ENCODE assay signal across 9 cellular contexts in the genomic region with DNA sequence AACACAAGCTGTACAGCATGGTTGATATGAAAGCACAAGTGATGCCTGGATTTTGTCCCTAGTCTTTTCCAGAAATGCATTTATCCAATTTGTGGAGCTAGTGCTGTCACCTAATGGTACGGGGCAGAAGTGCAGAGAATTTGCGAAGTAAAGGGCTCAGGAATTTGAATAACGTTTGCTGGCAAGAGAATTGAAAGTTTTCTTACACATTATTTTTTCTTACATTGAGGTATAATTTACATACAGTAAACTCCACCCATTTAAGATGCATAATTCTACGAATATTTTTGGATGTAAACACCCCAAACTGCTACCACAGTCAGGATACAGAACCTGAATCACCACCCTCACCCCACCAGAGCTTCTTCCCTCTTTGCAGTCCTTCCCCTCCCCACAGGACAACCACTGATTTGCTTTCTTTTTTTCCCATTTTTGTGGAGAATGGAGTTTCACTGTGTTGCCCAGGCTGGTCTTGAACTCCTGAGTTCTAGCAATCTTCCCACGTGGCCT. TPM values are rescaled to one million over a fixed set of nuclear protein-coding genes. Genes with fewer than 3 reads are reported as not detected.
DNase-seq lines count a peak whose midpoint lies in the region; ATAC-seq and TF ChIP-seq lines count a peak whose summit lies in the region.
"Had no signal": no experiment of that assay in that cellular context is flagged by ENCODE, and none has a peak within 500 bp of the region (broad histone marks: within the 10 kb centered on the region; RNA-seq: fewer than 3 reads in every experiment).

No MANE protein-coding gene starts in this region.

- peaks cover 22% of the 10 kb centered on the region for H3K27me3 Mint-ChIP-seq in activated CD4-positive, alpha-beta T cell treated with anti-CD3 and anti-CD28 coated beads, Interleukin-2, amount 10 ng/mL, durations not matched to agents 24 days and 14 days

- no peak overlapping the region for H3K27ac ChIP-seq in parathyroid adenoma
- H3K27ac ChIP-seq: epithelial cell of prostate had no signal

- no peak overlapping the region for H2AFZ ChIP-seq in parathyroid adenoma

- TF ChIP-seq CTCF in fibroblast of pulmonary artery (IDR thresholded peaks at IDR 0.05; ENCODE audit: low read length, missing control alignments) (peak; percentile 92), parathyroid adenoma (IDR thresholded peaks at IDR 0.05) (peak; percentile 68)

- H3K79me2 ChIP-seq in parathyroid adenoma: no peaks in the 10 kb centered on the region

- H3K27ac Mint-ChIP-seq in activated CD4-positive, alpha-beta T cell treated with anti-CD3 and anti-CD28 coated beads, Interleukin-2, amount 10 ng/mL, durations not matched to agents 24 days and 14 days: no peak overlapping the region

- no peak overlapping the region for H3K9ac ChIP-seq in parathyroid adenoma

- no peak overlapping the region for H3K4me3 ChIP-seq in fibroblast of pulmonary artery (replicated peaks; ENCODE audit: low read depth, low read length)
- no peak overlapping the region for H3K4me3 ChIP-seq in parathyroid adenoma (ENCODE audit: low read depth, low read length)

- ATAC-seq in SK-N-SH treated with all-trans-retinoic acid at 6 μM for 48 hours: peak; percentile 90
- ATAC-seq in GM19324 (IDR thresholded peaks at IDR 0.05; ENCODE audit: low FRiP score, unreplicated experiment): no peak
- no peak for ATAC-seq in GM18870 (IDR thresholded peaks at IDR 0.05; ENCODE audit: unreplicated experiment)

- H3K36me3 Mint-ChIP-seq in activated CD4-positive, alpha-beta T cell treated with anti-CD3 and anti-CD28 coated beads, Interleukin-2, amount 10 ng/mL, durations not matched to agents 24 days and 14 days (ENCODE audit: low read depth): no peaks in the 10 kb centered on the region

- no peak for TF ChIP-seq EP300 in Ishikawa (IDR thresholded peaks at IDR 0.05; ENCODE audit: borderline replicate concordance)

- TF ChIP-seq RAD21 in Ishikawa (IDR thresholded peaks at IDR 0.05; ENCODE audit: low read depth): peak; percentile 94

- H3K27me3 ChIP-seq in parathyroid adenoma (ENCODE audit: control insufficient read depth, insufficient read depth, low read length): no peaks in the 10 kb centered on the region

- H3K4me2 ChIP-seq in parathyroid adenoma (ENCODE audit: low read length): no peak overlapping the region

- peaks cover 7% of the 10 kb centered on the region for H3K4me1 Mint-ChIP-seq in activated CD4-positive, alpha-beta T cell treated with anti-CD3 and anti-CD28 coated beads, Interleukin-2, amount 10 ng/mL, durations not matched to agents 24 days and 14 days

- no peaks in the 10 kb centered on the region for H3K36me3 ChIP-seq in parathyroid adenoma (ENCODE audit: control insufficient read depth, insufficient read depth, low read length)

- intact Hi-C loops in activated CD4-positive, alpha-beta T cell treated with anti-CD3 and anti-CD28 coated beads, Interleukin-2, amount 10 ng/mL, durations not matched to agents 24 days and 14 days (cut with micrococcal nuclease): loop anchor here (5.0 kb wide), 1 partner anchor 67 kb away; the partner anchor contains the start of gene CLEC4E

- no peaks in the 10 kb centered on the region for H3K9me3 Mint-ChIP-seq in activated CD4-positive, alpha-beta T cell treated with anti-CD3 and anti-CD28 coated beads, Interleukin-2, amount 10 ng/mL, durations not matched to agents 24 days and 14 days

- DNase-seq in activated CD4-positive, alpha-beta T cell treated with anti-CD3 and anti-CD28 coated beads, Interleukin-2, amount 10 ng/mL, durations not matched to agents 24 days and 14 days: peak; percentile 62
- DNase-seq in activated CD4-positive, alpha-beta T cell treated with anti-CD3 and anti-CD28 coated beads, Interleukin-2, amount 50 U/mL, for 1 hour: no peak
- peak; percentile 74 for DNase-seq in fibroblast of pulmonary artery (ENCODE audit: low read depth)

- no peaks in the 10 kb centered on the region for H3K4me1 ChIP-seq in parathyroid adenoma

- H3K9me3 ChIP-seq in parathyroid adenoma (ENCODE audit: control insufficient read depth, low read length): no peaks in the 10 kb centered on the region

- peak overlapping the region; percentile 53 for H3K4me3 Mint-ChIP-seq in activated CD4-positive, alpha-beta T cell treated with anti-CD3 and anti-CD28 coated beads, Interleukin-2, amount 10 ng/mL, durations not matched to agents 24 days and 14 days

TF ChIP-seq in Ishikawa, 13 proteins besides CTCF, POLR2A, EP300 and RAD21:
- TF ChIP-seq TAF1 (IDR thresholded peaks at IDR 0.05; ENCODE audit: low read depth): no peak
- TF ChIP-seq TEAD4 (IDR thresholded peaks at IDR 0.05): peak; percentile 32; the same call in 1 of the 2 replicates

TF ChIP-seq in SK-N-SH treated with all-trans-retinoic acid at 6 μM for 48 hours, 23 proteins besides CTCF, POLR2A, EP300 and RAD21:
- TF ChIP-seq, protein P1, sequence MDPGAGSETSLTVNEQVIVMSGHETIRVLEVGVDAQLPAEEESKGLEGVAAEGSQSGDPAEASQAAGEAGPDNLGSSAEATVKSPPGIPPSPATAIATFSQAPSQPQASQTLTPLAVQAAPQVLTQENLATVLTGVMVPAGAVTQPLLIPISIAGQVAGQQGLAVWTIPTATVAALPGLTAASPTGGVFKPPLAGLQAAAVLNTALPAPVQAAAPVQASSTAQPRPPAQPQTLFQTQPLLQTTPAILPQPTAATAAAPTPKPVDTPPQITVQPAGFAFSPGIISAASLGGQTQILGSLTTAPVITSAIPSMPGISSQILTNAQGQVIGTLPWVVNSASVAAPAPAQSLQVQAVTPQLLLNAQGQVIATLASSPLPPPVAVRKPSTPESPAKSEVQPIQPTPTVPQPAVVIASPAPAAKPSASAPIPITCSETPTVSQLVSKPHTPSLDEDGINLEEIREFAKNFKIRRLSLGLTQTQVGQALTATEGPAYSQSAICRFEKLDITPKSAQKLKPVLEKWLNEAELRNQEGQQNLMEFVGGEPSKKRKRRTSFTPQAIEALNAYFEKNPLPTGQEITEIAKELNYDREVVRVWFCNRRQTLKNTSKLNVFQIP (CRISPR knock-in tag; IDR thresholded peaks at IDR 0.05; ENCODE audit: borderline replicate concordance, low read depth): no peak
- TF ChIP-seq OSR1 (CRISPR knock-in tag; IDR thresholded peaks at IDR 0.05): no peak
- TF ChIP-seq, protein P2, sequence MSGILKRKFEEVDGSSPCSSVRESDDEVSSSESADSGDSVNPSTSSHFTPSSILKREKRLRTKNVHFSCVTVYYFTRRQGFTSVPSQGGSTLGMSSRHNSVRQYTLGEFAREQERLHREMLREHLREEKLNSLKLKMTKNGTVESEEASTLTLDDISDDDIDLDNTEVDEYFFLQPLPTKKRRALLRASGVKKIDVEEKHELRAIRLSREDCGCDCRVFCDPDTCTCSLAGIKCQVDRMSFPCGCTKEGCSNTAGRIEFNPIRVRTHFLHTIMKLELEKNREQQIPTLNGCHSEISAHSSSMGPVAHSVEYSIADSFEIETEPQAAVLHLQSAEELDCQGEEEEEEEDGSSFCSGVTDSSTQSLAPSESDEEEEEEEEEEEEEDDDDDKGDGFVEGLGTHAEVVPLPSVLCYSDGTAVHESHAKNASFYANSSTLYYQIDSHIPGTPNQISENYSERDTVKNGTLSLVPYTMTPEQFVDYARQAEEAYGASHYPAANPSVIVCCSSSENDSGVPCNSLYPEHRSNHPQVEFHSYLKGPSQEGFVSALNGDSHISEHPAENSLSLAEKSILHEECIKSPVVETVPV (CRISPR knock-in tag; IDR thresholded peaks at IDR 0.05): no peak
- no peak for TF ChIP-seq CSDC2 (CRISPR knock-in tag; IDR thresholded peaks at IDR 0.05)
- TF ChIP-seq GLIS3 (CRISPR knock-in tag; IDR thresholded peaks at IDR 0.05): no peak
- TF ChIP-seq ZNF8 (CRISPR knock-in tag; IDR thresholded peaks at IDR 0.05): no peak
- TF ChIP-seq ZNF70 (CRISPR knock-in tag; IDR thresholded peaks at IDR 0.05): no peak
- TF ChIP-seq BACH2 (CRISPR knock-in tag; IDR thresholded peaks at IDR 0.05; ENCODE audit: borderline replicate concordance): no peak
- no peak for TF ChIP-seq ISL1 (CRISPR knock-in tag; IDR thresholded peaks at IDR 0.05)

RNA-seq across cellular contexts. Expression of gene AICDA, which starts 3.5 kb away (rescaled TPM):
- not detected in 2 replicates for total RNA-seq in activated CD4-positive, alpha-beta T cell treated with anti-CD3 and anti-CD28 coated beads, Interleukin-2, amount 10 ng/mL, durations not matched to agents 24 days and 14 days

RNA-seq across cellular contexts. Expression of gene MFAP5, which starts 53.5 kb away (rescaled TPM):
- total RNA-seq in activated CD4-positive, alpha-beta T cell treated with anti-CD3 and anti-CD28 coated beads, Interleukin-2, amount 10 ng/mL, durations not matched to agents 24 days and 14 days: not detected in 2 replicates
